In genomic region chr5:95619096-95619495, GRCh38 we compare ENCODE assay signal across 13 cellular contexts. TPM values are rescaled to one million over a fixed set of nuclear protein-coding genes. Genes with fewer than 3 reads are reported as not detected.
DNase-seq lines count a peak whose midpoint lies in the region; ATAC-seq and TF ChIP-seq lines count a peak whose summit lies in the region.
"Had no signal": no experiment of that assay in that cellular context is flagged by ENCODE, and none has a peak within 500 bp of the region (broad histone marks: within the 10 kb centered on the region; RNA-seq: fewer than 3 reads in every experiment).

No MANE protein-coding gene starts in this region.

- H3K27me3 Mint-ChIP-seq in T-helper 2 cell treated with Interferon-gamma antibody and Interleukin-4, amounts not matched to agents 5 μg/mL and 100 μg/mL, for 36 hours (ENCODE audit: low read depth): peaks cover 15% of the 10 kb centered on the region
- peaks cover 64% of the 10 kb centered on the region for H3K27me3 Mint-ChIP-seq in WTC11 (ENCODE audit: low read depth)
- no peaks in the 10 kb centered on the region for H3K27me3 Mint-ChIP-seq in effector memory CD8-positive, alpha-beta T cell

- CTCF ChIA-PET in WTC11 (lab: Charles Lee): no interaction called here

- no peaks in the 10 kb centered on the region for H3K36me3 ChIP-seq in osteoblast (ENCODE audit: insufficient read depth, low read length)

- peaks cover 26% of the 10 kb centered on the region for H3K4me1 ChIP-seq in osteoblast (ENCODE audit: insufficient read depth, low read length)

- H3K9me3 Mint-ChIP-seq in T-helper 2 cell treated with Interferon-gamma antibody and Interleukin-4, amounts not matched to agents 5 μg/mL and 100 μg/mL, for 36 hours: no peaks in the 10 kb centered on the region
- peaks cover 5% of the 10 kb centered on the region; the same call in 1 of the 2 replicates for H3K9me3 Mint-ChIP-seq in WTC11
- H3K9me3 Mint-ChIP-seq in effector memory CD8-positive, alpha-beta T cell: peaks cover 0 to under 1% of the 10 kb centered on the region in 2 donors

- no peak overlapping the region for H3K27ac Mint-ChIP-seq in T-helper 2 cell treated with Interferon-gamma antibody and Interleukin-4, amounts not matched to agents 5 μg/mL and 100 μg/mL, for 36 hours
- no peak overlapping the region for H3K27ac Mint-ChIP-seq in WTC11
- peak overlapping the region in 1 of 2 donors; percentile 13 for H3K27ac Mint-ChIP-seq in effector memory CD8-positive, alpha-beta T cell

- peak overlapping the region; percentile 94 for H3K4me2 ChIP-seq in osteoblast (ENCODE audit: insufficient read depth, low read length)

- no peak for DNase-seq in T-helper 2 cell treated with Interferon-gamma antibody and Interleukin-4, amounts not matched to agents 5 μg/mL and 100 μg/mL, for 36 hours (ENCODE audit: low spot score)
- DNase-seq in T-helper 2 cell: no peak
- DNase-seq in WTC11 (ENCODE audit: low spot score): no peak
- DNase-seq in effector memory CD8-positive, alpha-beta T cell: no peak
- DNase-seq in osteoblast (ENCODE audit: insufficient read length, low spot score, missing footprints): peak; percentile 42
- DNase-seq in SIG-M5 treated with dmso at 0.1 percent for 504 hours (lab: John Stamatoyannopoulos, UW; ENCODE audit: unreplicated experiment): no peak
- no peak for DNase-seq in RPMI8226
- DNase-seq in activated CD4-positive, CD25-positive, alpha-beta regulatory T cell treated with anti-CD3 and anti-CD28 coated beads, Interleukin-2, amount 50 U/mL, for 72 hours: no peak
- DNase-seq: 8988T; effector CD8-positive, alpha-beta T cell; NCI-H1694; T-helper 9 cell had no signal

- POLR2A ChIA-PET in WTC11 (lab: Charles Lee): no interaction called here

- no peaks in the 10 kb centered on the region for H3K9me3 ChIP-seq in osteoblast (ENCODE audit: low read depth, low read length)
- H3K9me3 ChIP-seq: mucosa of descending colon had no signal

- H3K4me3 ChIP-seq in osteoblast (ENCODE audit: insufficient read depth, low read length): no peak overlapping the region
- H3K4me3 ChIP-seq: mucosa of descending colon had no signal

- peaks cover 36% of the 10 kb centered on the region for H3K4me1 Mint-ChIP-seq in T-helper 2 cell treated with Interferon-gamma antibody and Interleukin-4, amounts not matched to agents 5 μg/mL and 100 μg/mL, for 36 hours (ENCODE audit: low read depth)
- peaks cover 18% of the 10 kb centered on the region for H3K4me1 Mint-ChIP-seq in WTC11
- H3K4me1 Mint-ChIP-seq in effector memory CD8-positive, alpha-beta T cell (ENCODE audit: low read depth in 2 of 2): peaks cover 23 to 30% of the 10 kb centered on the region in 2 donors

- TF ChIP-seq CTCF in WTC11 (IDR thresholded peaks at IDR 0.05) (no peak), osteoblast (IDR thresholded peaks at IDR 0.05; ENCODE audit: extremely low read depth, low read depth, low read length) (no peak)

- no peak for ATAC-seq in WTC11
- no peak for ATAC-seq in effector memory CD8-positive, alpha-beta T cell (replicated peaks)

- H3K27me3 ChIP-seq in osteoblast (ENCODE audit: insufficient read depth, low read length): no peaks in the 10 kb centered on the region

- H3K4me3 Mint-ChIP-seq in T-helper 2 cell treated with Interferon-gamma antibody and Interleukin-4, amounts not matched to agents 5 μg/mL and 100 μg/mL, for 36 hours: peak overlapping the region; percentile 89
- peak overlapping the region; percentile 80 for H3K4me3 Mint-ChIP-seq in WTC11
- peak overlapping the region; percentile 74 to 77 for H3K4me3 Mint-ChIP-seq in effector memory CD8-positive, alpha-beta T cell

- H3K79me2 ChIP-seq in osteoblast (ENCODE audit: insufficient read depth, low read length): no peaks in the 10 kb centered on the region

- no peaks in the 10 kb centered on the region for H4K20me1 ChIP-seq in osteoblast (ENCODE audit: insufficient read depth, low read length)

- peaks cover 11% of the 10 kb centered on the region for H3K36me3 Mint-ChIP-seq in T-helper 2 cell treated with Interferon-gamma antibody and Interleukin-4, amounts not matched to agents 5 μg/mL and 100 μg/mL, for 36 hours (ENCODE audit: low read depth)
- peaks cover 3% of the 10 kb centered on the region; the same call in 1 of the 2 replicates for H3K36me3 Mint-ChIP-seq in WTC11
- peaks cover 3% of the 10 kb centered on the region for H3K36me3 Mint-ChIP-seq in effector memory CD8-positive, alpha-beta T cell (ENCODE audit: insufficient read depth)

- H3K27ac ChIP-seq in osteoblast (ENCODE audit: low read depth, low read length): peak overlapping the region; percentile 30

- H2AFZ ChIP-seq in osteoblast (ENCODE audit: low read length): no peak overlapping the region

TF ChIP-seq in WTC11, 78 proteins besides CTCF, POLR2A, EP300 and RAD21:
- TF ChIP-seq, protein P1, sequence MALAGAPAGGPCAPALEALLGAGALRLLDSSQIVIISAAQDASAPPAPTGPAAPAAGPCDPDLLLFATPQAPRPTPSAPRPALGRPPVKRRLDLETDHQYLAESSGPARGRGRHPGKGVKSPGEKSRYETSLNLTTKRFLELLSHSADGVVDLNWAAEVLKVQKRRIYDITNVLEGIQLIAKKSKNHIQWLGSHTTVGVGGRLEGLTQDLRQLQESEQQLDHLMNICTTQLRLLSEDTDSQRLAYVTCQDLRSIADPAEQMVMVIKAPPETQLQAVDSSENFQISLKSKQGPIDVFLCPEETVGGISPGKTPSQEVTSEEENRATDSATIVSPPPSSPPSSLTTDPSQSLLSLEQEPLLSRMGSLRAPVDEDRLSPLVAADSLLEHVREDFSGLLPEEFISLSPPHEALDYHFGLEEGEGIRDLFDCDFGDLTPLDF (CRISPR knock-in tag; IDR thresholded peaks at IDR 0.05): no peak
- TF ChIP-seq CREB1 (CRISPR knock-in tag; IDR thresholded peaks at IDR 0.05) (no peak), SP1 (CRISPR knock-in tag; conservative IDR thresholded peaks at IDR 0.05) (no peak), SMAD4 (CRISPR knock-in tag; IDR thresholded peaks at IDR 0.05) (no peak), ZNF232 (CRISPR knock-in tag; IDR thresholded peaks at IDR 0.05) (no peak), ZNF423 (CRISPR knock-in tag; IDR thresholded peaks at IDR 0.05) (no peak), IRF1 (CRISPR knock-in tag; IDR thresholded peaks at IDR 0.05) (no peak), FOXP1 (CRISPR knock-in tag; IDR thresholded peaks at IDR 0.05; ENCODE audit: borderline replicate concordance) (no peak), NR1H2 (CRISPR knock-in tag; IDR thresholded peaks at IDR 0.05) (no peak), JUN (CRISPR knock-in tag; IDR thresholded peaks at IDR 0.05) (no peak), ELF4 (CRISPR knock-in tag; IDR thresholded peaks at IDR 0.05; ENCODE audit: low read depth) (no peak), CBFB (CRISPR knock-in tag; IDR thresholded peaks at IDR 0.05; ENCODE audit: low read depth) (no peak), ETV6 (CRISPR knock-in tag; IDR thresholded peaks at IDR 0.05) (no peak), ZNF138 (CRISPR knock-in tag; conservative IDR thresholded peaks at IDR 0.05) (no peak)
- TF ChIP-seq, protein P2, sequence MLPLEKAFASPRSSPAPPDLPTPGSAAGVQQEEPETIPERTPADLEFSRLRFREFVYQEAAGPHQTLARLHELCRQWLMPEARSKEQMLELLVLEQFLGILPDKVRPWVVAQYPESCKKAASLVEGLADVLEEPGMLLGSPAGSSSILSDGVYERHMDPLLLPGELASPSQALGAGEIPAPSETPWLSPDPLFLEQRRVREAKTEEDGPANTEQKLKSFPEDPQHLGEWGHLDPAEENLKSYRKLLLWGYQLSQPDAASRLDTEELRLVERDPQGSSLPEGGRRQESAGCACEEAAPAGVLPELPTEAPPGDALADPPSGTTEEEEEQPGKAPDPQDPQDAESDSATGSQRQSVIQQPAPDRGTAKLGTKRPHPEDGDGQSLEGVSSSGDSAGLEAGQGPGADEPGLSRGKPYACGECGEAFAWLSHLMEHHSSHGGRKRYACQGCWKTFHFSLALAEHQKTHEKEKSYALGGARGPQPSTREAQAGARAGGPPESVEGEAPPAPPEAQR (CRISPR knock-in tag; IDR thresholded peaks at IDR 0.05): no peak
- TF ChIP-seq, protein P3, sequence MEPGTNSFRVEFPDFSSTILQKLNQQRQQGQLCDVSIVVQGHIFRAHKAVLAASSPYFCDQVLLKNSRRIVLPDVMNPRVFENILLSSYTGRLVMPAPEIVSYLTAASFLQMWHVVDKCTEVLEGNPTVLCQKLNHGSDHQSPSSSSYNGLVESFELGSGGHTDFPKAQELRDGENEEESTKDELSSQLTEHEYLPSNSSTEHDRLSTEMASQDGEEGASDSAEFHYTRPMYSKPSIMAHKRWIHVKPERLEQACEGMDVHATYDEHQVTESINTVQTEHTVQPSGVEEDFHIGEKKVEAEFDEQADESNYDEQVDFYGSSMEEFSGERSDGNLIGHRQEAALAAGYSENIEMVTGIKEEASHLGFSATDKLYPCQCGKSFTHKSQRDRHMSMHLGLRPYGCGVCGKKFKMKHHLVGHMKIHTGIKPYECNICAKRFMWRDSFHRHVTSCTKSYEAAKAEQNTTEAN (CRISPR knock-in tag; IDR thresholded peaks at IDR 0.05): no peak

RNA-seq across cellular contexts. Expression of gene GPR150, which starts 0.8 kb away (rescaled TPM):
- 0.09 to 0.13 TPM (median 0.11 TPM) in 3 replicates for total RNA-seq in WTC11 (2021)
- 0.29 and 0.36 TPM in 2 replicates for total RNA-seq in osteoblast

RNA-seq across cellular contexts. Expression of gene RFESD, which starts 27.5 kb away (rescaled TPM):
- total RNA-seq in WTC11 (2021) (2.7 to 5.7 TPM (median 4.5 TPM) in 3 replicates), osteoblast (2.7 and 4.3 TPM in 2 replicates)
